Comparison of ENCODE assay signal across 24 cellular contexts in the genomic region with DNA sequence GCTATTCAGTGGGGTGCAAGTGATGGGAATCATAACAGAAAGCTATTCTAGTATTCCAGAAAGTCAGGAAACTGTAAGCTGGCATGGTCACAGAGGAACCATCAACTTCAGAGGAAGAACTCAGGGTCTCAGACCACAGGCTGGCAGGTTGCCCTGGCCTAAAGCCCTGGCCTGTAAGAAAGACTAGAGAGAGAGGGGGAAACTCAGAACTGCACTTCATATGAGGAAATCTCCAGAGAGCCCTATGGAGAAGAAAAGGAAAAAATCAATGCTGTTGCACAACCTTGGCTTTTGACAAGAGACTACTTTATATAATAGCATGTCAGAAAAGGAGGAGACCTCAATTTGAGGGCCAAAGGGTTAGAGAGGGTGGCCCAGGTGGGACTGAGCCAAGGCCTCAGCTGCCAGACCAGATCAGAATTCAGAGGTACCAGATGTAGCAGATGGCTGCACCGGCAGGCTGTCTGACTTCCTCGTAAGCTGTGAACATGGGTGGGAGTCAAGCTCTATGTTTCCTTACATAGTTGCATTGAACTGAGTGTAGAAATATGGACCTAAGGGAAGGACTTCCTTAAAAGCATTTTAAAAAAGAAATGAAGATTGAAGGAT.
DNase-seq lines count a peak whose midpoint lies in the region; ATAC-seq and TF ChIP-seq lines count a peak whose summit lies in the region.
"Had no signal": no experiment of that assay in that cellular context is flagged by ENCODE, and none has a peak within 500 bp of the region (broad histone marks: within the 10 kb centered on the region; RNA-seq: fewer than 3 reads in every experiment).

No MANE protein-coding gene starts in this region.

- H3K36me3 ChIP-seq in right atrium auricular region (no peaks in the 10 kb centered on the region), adipocyte (ENCODE audit: control insufficient read depth, insufficient read depth, low read length, severe bottlenecking) (no peaks in the 10 kb centered on the region), MM.1S (replicated peaks; ENCODE audit: insufficient read depth, low read length) (no peaks in the 10 kb centered on the region)
- H3K36me3 ChIP-seq: tibial artery had no signal

- H3K9me2 ChIP-seq in MM.1S (replicated peaks; ENCODE audit: insufficient read depth, low read length) = no peaks in the 10 kb centered on the region

- ATAC-seq in Right ventricle myocardium superior (ENCODE audit: poor library complexity) (peak; percentile 51), left ventricle myocardium superior (peak; percentile 71)
- ATAC-seq: A549; activated CD4-positive, CD25-positive, alpha-beta regulatory T cell treated with anti-CD3 and anti-CD28 coated beads, Interleukin-2, amount 50 U/mL, for 24 hours; activated naive CD4-positive, alpha-beta T cell treated with anti-CD3 and anti-CD28 coated beads, Interleukin-2, amount 50 U/mL, for 72 hours; CD8-positive, alpha-beta T cell; naive thymus-derived CD8-positive, alpha-beta T cell had no signal

- H3K9ac ChIP-seq in adipocyte (ENCODE audit: low read length) = no peak overlapping the region
- H3K9ac ChIP-seq in MM.1S (ENCODE audit: low read length) = no peak overlapping the region

- intact Hi-C loops in Right ventricle myocardium superior (cut with DNase I) (no loop called here), left ventricle myocardium superior (cut with micrococcal nuclease) (no loop called here)

- no peak for TF ChIP-seq CTCF in right atrium auricular region (IDR thresholded peaks at IDR 0.05)
- TF ChIP-seq CTCF in MM.1S (IDR thresholded peaks at IDR 0.05; ENCODE audit: low read length) = no peak

- no peak overlapping the region for H3K4me2 ChIP-seq in MM.1S (ENCODE audit: low read depth, low read length)
- H3K4me2 ChIP-seq: A549, PC-9 had no signal

- H3K4me1 ChIP-seq in right atrium auricular region (peaks cover 0 to 6% of the 10 kb centered on the region in 2 donors), adipocyte (ENCODE audit: control insufficient read depth, insufficient read depth, low read length) (peaks cover 3% of the 10 kb centered on the region), MM.1S (ENCODE audit: low read length) (no peaks in the 10 kb centered on the region)
- H3K4me1 ChIP-seq: A549 had no signal

- H3K27me3 ChIP-seq in right atrium auricular region (no peaks in the 10 kb centered on the region), adipocyte (replicated peaks; ENCODE audit: control insufficient read depth, insufficient read depth, low read length) (no peaks in the 10 kb centered on the region), MM.1S (replicated peaks; ENCODE audit: insufficient read depth, low read length) (no peaks in the 10 kb centered on the region)
- H3K27me3 ChIP-seq: tibial artery had no signal

- H3K9me3 ChIP-seq in right atrium auricular region (no peaks in the 10 kb centered on the region), adipocyte (ENCODE audit: control insufficient read depth, low read length) (peaks cover 17% of the 10 kb centered on the region), MM.1S (replicated peaks; ENCODE audit: insufficient read depth, low read length) (no peaks in the 10 kb centered on the region)
- H3K9me3 ChIP-seq: A549 had no signal

- H3K27ac ChIP-seq in right atrium auricular region (no peak overlapping the region), MM.1S (ENCODE audit: low read length) (no peak overlapping the region)
- H3K27ac ChIP-seq: A549, PC-9, skin epidermis, tibial artery had no signal

- no peaks in the 10 kb centered on the region for H3K79me2 ChIP-seq in MM.1S (ENCODE audit: low read length)

- no peaks in the 10 kb centered on the region for H4K20me1 ChIP-seq in MM.1S (ENCODE audit: insufficient read depth, low read length)

- H2AFZ ChIP-seq in MM.1S (ENCODE audit: low read length) = no peak overlapping the region
- H2AFZ ChIP-seq: PC-9 had no signal

- H3K4me3 ChIP-seq in right atrium auricular region (no peak overlapping the region), adipocyte (ENCODE audit: low read length) (no peak overlapping the region), MM.1S (ENCODE audit: low read length) (no peak overlapping the region)
- H3K4me3 ChIP-seq: A549, PC-9, skin epidermis, tibial artery had no signal

- H3F3A ChIP-seq in MM.1S (ENCODE audit: insufficient read depth, low read length) = no peaks in the 10 kb centered on the region

- DNase-seq in Right ventricle myocardium superior (peak; percentile 65), right atrium auricular region (ENCODE audit: low spot score) (no peak), adipocyte (ENCODE audit: low read depth) (peak; percentile 51), left ventricle myocardium superior (peak; percentile 59), NCI-H1105 treated with DMSO at 0.1 percent for 48 hours (lab: John Stamatoyannopoulos, UW) (no peak), DMS153 treated with DMSO at 0.1 percent for 48 hours (lab: John Stamatoyannopoulos, UW; ENCODE audit: unreplicated experiment) (no peak), MM.1S (no peak), AG08395 (ENCODE audit: low spot score) (no peak)
- DNase-seq: activated CD4-positive, alpha-beta T cell treated with anti-CD3 and anti-CD28 coated beads, Interleukin-2, amount 50 U/mL, for 48 hours; CD8-positive, alpha-beta T cell; DMS53; H7; naive thymus-derived CD8-positive, alpha-beta T cell; NCI-H1417; NCI-H2081 treated with DMSO at 0.1 percent for 48 hours; NK-92 treated with Interleukin-12 subunit alpha and Interleukin-12 subunit beta, amount 100 ng/mL, for 24 hours; nucleus accumbens; PC-9; T1000 had no signal

Comparison
In these comparisons a context has a peak if more than half of its experiments do, and no peak if none do; other contexts are left out.
1. DNase-seq: peak in Right ventricle myocardium superior (single experiment), adipocyte (single experiment) and left ventricle myocardium superior (single experiment); none in right atrium auricular region (single experiment), NCI-H1105 treated with DMSO at 0.1 percent for 48 hours (single experiment), DMS153 treated with DMSO at 0.1 percent for 48 hours (single experiment), MM.1S (single experiment) and AG08395 (single experiment).